Comparison of ENCODE assay signal across 12 cellular contexts in the genomic region with DNA sequence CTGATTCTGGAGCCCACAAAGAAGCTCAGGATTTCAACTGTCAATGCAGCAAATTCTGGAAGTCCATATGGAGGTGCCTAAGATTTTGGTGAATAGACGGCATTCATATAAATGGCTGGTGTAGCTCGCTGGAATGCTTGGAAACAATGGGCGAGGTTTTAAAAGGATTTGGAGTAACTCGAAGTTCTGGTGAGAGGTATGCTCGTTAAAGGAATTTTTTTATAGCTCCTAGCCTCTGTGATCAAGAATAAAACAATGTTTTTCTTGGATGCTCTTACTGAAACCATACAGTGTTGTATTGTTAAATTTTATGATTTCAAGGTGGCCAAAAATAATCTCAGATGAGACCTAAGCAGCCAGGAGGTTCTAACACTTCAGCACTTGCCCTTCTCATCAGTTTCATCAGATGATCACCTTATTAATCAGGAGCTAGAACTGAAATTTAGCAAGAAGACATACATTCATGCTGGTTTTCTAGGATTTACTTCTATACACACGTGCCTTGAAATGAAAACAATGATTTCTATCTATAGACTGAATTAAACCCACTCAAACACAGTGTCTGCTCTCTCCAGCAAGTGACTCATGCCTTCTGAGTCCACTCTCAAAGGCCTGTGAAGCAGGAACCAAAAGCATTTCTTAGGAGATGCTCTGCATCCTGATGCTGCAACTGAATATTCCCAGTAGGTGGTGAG.
DNase-seq lines count a peak whose midpoint lies in the region; ATAC-seq, FAIRE-seq and TF ChIP-seq lines count a peak whose summit lies in the region.
"Had no signal": no experiment of that assay in that cellular context is flagged by ENCODE, and none has a peak within 500 bp of the region (broad histone marks: within the 10 kb centered on the region; RNA-seq: fewer than 3 reads in every experiment).

No MANE protein-coding gene starts in this region.

- no peak overlapping the region for H3K9ac ChIP-seq in GM12878 (ENCODE audit: control insufficient read depth, insufficient read depth, low read length)
- H3K9ac ChIP-seq: parathyroid adenoma had no signal

- RAD21 ChIA-PET in GM12878 (lab: Charles Lee; ENCODE audit: unreplicated experiment) = interaction anchor here (0.8 to 1.3 kb wide), 2 partner anchors 74 to 259 kb away, joined by 3 to 4 read pairs; no protein-coding TSS in a partner anchor

- no peaks in the 10 kb centered on the region for H3K9me2 ChIP-seq in DOHH2 (replicated peaks; ENCODE audit: control insufficient read depth, low read length)

- intact Hi-C loops in GM12878 (cut with micrococcal nuclease; ENCODE audit: unreplicated experiment) = loop anchor here (5.0 kb wide), 1 partner anchor 129 kb away; a partner anchor contains a TSS
- intact Hi-C loops in psoas muscle (cut with DNase I) = no loop called here

- peak; percentile 20 for ATAC-seq in HG03045 (IDR thresholded peaks at IDR 0.05; ENCODE audit: unreplicated experiment)
- ATAC-seq in GM12878 = peak; percentile 32; the same call in 2 of the 3 replicates
- ATAC-seq in psoas muscle = no peak
- ATAC-seq in HG03521 (IDR thresholded peaks at IDR 0.05; ENCODE audit: unreplicated experiment) = no peak
- ATAC-seq: left colon had no signal

- no peak for TF ChIP-seq POLR2A in GM12878 (IDR thresholded peaks at IDR 0.05; ENCODE audit: low read depth, low read length)

- peak overlapping the region; percentile 64 for H3K4me2 ChIP-seq in DOHH2 (ENCODE audit: low read length)
- no peak overlapping the region for H3K4me2 ChIP-seq in GM12878 (ENCODE audit: control insufficient read depth, insufficient read depth)

- H3K4me1 ChIP-seq in DOHH2 (ENCODE audit: control insufficient read depth, low read length) (peaks cover 51% of the 10 kb centered on the region), GM12878 (ENCODE audit: control insufficient read depth, insufficient read depth, low read length) (peaks cover 13% of the 10 kb centered on the region), psoas muscle (peaks cover 35% of the 10 kb centered on the region)

- H3K27me3 ChIP-seq in DOHH2 (ENCODE audit: control insufficient read depth, low read length) (no peaks in the 10 kb centered on the region), GM12878 (replicated peaks in 1 of 2; ENCODE audit: control insufficient read depth in 2 of 2, insufficient read depth in 2 of 2, low read length in 1 of 2) (no peaks in the 10 kb centered on the region), psoas muscle (ENCODE audit: insufficient read depth in 3 of 3, low read length in 2 of 3) (no peaks in the 10 kb centered on the region)
- H3K27me3 ChIP-seq: adrenal gland, esophagus muscularis mucosa had no signal

- no TSS peak for BruUV-seq in GM12878 (replicated peaks; lab: Mats Ljungman, UMichigan)

- SMC1A ChIA-PET in GM12878 (lab: Charles Lee; ENCODE audit: uncharacterized antibody, unreplicated experiment) = interaction anchor here (0.8 to 1.5 kb wide), 8 partner anchors 12 to 81 kb away, joined by 3 to 5 read pairs (median 3); no protein-coding TSS in a partner anchor

- peaks cover 6% of the 10 kb centered on the region; the same call in 1 of the 2 replicates for H3F3A ChIP-seq in DOHH2 (ENCODE audit: control insufficient read depth, insufficient read depth)

- H3K27ac ChIP-seq in DOHH2 (ENCODE audit: low read depth, low read length) (peak overlapping the region; percentile 84), GM12878 (ENCODE audit: control insufficient read depth, insufficient read depth) (no peak overlapping the region), psoas muscle (peak overlapping the region; percentile 86)
- H3K27ac ChIP-seq: adrenal gland, esophagus muscularis mucosa, parathyroid adenoma had no signal

- no peak overlapping the region for H2AFZ ChIP-seq in GM12878 (ENCODE audit: control insufficient read depth, low read depth, low read length)
- H2AFZ ChIP-seq: parathyroid adenoma had no signal

- TF ChIP-seq RAD21 in GM12878 (IDR thresholded peaks at IDR 0.05; ENCODE audit: insufficient read depth, low read depth, low read length) = no peak

- TF ChIP-seq CTCF in DOHH2 (IDR thresholded peaks at IDR 0.05; ENCODE audit: low read depth, low read length, poor library complexity, severe bottlenecking) (no peak), GM12878 (IDR thresholded peaks at IDR 0.05 in 2 of 3, conservative IDR thresholded peaks at IDR 0.05 in 1 of 3; ENCODE audit: control insufficient read depth in 2 of 3, extremely low read depth in 1 of 3, insufficient read depth in 1 of 3, low read depth in 3 of 3, low read length in 3 of 3) (no peak), psoas muscle (IDR thresholded peaks at IDR 0.05) (no peak)

- H3K36me3 ChIP-seq in DOHH2 (ENCODE audit: control insufficient read depth, low read length) (peaks cover 64% of the 10 kb centered on the region), GM12878 (ENCODE audit: control insufficient read depth in 2 of 2, insufficient read depth in 2 of 2, low read length in 1 of 2) (no peaks in the 10 kb centered on the region; a peak in 1 of 4 replicates), psoas muscle (ENCODE audit: insufficient read depth in 1 of 2, low read depth in 1 of 2) (peaks cover 0 to 44% of the 10 kb centered on the region in 2 donors)

- H3K4me3 ChIP-seq in DOHH2 (ENCODE audit: low read length) (no peak overlapping the region), GM12878 (no peak overlapping the region), psoas muscle (no peak overlapping the region)
- H3K4me3 ChIP-seq: adrenal gland, esophagus muscularis mucosa had no signal

- no peak for FAIRE-seq in GM12878 (lab: Jason Lieb, UNC)

- in situ Hi-C loops in GM12878 (cut with MboI) = no loop called here

- DNase-seq in GM12878 (ENCODE audit: low read depth, low spot score) (no peak), psoas muscle (no peak), activated gamma-delta T cell treated with Interleukin-2 at 50 U/mL for 16 hours (no peak), OCI-M1 (lab: John Stamatoyannopoulos, UW) (no peak)
- DNase-seq: activated CD4-positive, alpha-beta memory T cell treated with anti-CD3 and anti-CD28 coated beads, Interleukin-2, amount 10 ng/mL, durations not matched to agents 7 days and 5 days; adrenal gland; left colon had no signal

- H3K79me2 ChIP-seq in DOHH2 (ENCODE audit: control insufficient read depth, low read length) = no peaks in the 10 kb centered on the region
- H3K79me2 ChIP-seq in GM12878 (ENCODE audit: control insufficient read depth, insufficient read depth, low read length) = no peaks in the 10 kb centered on the region
- H3K79me2 ChIP-seq: parathyroid adenoma had no signal

- 90% methylated on average over 6 of the region's 6 CpGs for WGBS in GM12878 (ENCODE audit: insufficient coverage, insufficient replicate concordance, low lambda C conversion rate, missing lambda C conversion rate)
- 74 to 78% (median 75%) methylated on average over 6 of the region's 6 CpGs for WGBS in psoas muscle, 3 donors

- POLR2A ChIA-PET in GM12878 (lab: Charles Lee) = no interaction called here

- no peak for TF ChIP-seq EP300 in GM12878 (IDR thresholded peaks at IDR 0.05; ENCODE audit: borderline replicate concordance in 1 of 2, control insufficient read depth in 1 of 2, low read depth in 2 of 2, low read length in 2 of 2)

- CTCF ChIA-PET in GM12878 (lab: Yijun Ruan, JAX) = interaction anchor here (0.5 to 1.3 kb wide), 4 partner anchors 14 to 269 kb away, joined by 3 to 4 read pairs (median 3); no protein-coding TSS in a partner anchor

- H3K9me3 ChIP-seq in DOHH2 (ENCODE audit: control insufficient read depth, insufficient read depth, low read length) (no peaks in the 10 kb centered on the region), GM12878 (replicated peaks; ENCODE audit: control insufficient read depth, insufficient read depth, low read length) (no peaks in the 10 kb centered on the region), psoas muscle (no peaks in the 10 kb centered on the region)
- H3K9me3 ChIP-seq: adrenal gland, esophagus muscularis mucosa had no signal

- H4K20me1 ChIP-seq in DOHH2 (ENCODE audit: control insufficient read depth, insufficient read depth, low read depth, low read length) (no peaks in the 10 kb centered on the region), GM12878 (ENCODE audit: control insufficient read depth, insufficient read depth) (no peaks in the 10 kb centered on the region)

TF ChIP-seq in GM12878, 131 proteins besides CTCF, POLR2A, EP300 and RAD21 (continues in another document):
- no peak for TF ChIP-seq PML (IDR thresholded peaks at IDR 0.05; ENCODE audit: low read length)
- TF ChIP-seq SMAD5 (IDR thresholded peaks at IDR 0.05; ENCODE audit: low read depth) = no peak
- TF ChIP-seq, protein P1, sequence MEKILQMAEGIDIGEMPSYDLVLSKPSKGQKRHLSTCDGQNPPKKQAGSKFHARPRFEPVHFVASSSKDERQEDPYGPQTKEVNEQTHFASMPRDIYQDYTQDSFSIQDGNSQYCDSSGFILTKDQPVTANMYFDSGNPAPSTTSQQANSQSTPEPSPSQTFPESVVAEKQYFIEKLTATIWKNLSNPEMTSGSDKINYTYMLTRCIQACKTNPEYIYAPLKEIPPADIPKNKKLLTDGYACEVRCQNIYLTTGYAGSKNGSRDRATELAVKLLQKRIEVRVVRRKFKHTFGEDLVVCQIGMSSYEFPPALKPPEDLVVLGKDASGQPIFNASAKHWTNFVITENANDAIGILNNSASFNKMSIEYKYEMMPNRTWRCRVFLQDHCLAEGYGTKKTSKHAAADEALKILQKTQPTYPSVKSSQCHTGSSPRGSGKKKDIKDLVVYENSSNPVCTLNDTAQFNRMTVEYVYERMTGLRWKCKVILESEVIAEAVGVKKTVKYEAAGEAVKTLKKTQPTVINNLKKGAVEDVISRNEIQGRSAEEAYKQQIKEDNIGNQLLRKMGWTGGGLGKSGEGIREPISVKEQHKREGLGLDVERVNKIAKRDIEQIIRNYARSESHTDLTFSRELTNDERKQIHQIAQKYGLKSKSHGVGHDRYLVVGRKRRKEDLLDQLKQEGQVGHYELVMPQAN (conservative IDR thresholded peaks at IDR 0.05) = no peak
- TF ChIP-seq ESRRA (IDR thresholded peaks at IDR 0.05; ENCODE audit: low read length) = no peak
- TF ChIP-seq RUNX3 (IDR thresholded peaks at IDR 0.05; ENCODE audit: low read length) = no peak

Comparison
In these comparisons a context has a peak if more than half of its experiments do, and no peak if none do; other contexts are left out.
1. ATAC-seq: peak in HG03045 (single experiment) and GM12878 (single experiment); none in psoas muscle (0 of 4) and HG03521 (single experiment).